ENCODE assay signal across 16 cellular contexts in genomic region chr5:71589903-71590302, GRCh38. TPM values are rescaled to one million over a fixed set of nuclear protein-coding genes. Genes with fewer than 3 reads are reported as not detected.
DNase-seq lines count a peak whose midpoint lies in the region; ATAC-seq and TF ChIP-seq lines count a peak whose summit lies in the region.
"Had no signal": no experiment of that assay in that cellular context is flagged by ENCODE, and none has a peak within 500 bp of the region (broad histone marks: within the 10 kb centered on the region; RNA-seq: fewer than 3 reads in every experiment).

No MANE protein-coding gene starts in this region.

- H3K27ac ChIP-seq in PC-9: no peak overlapping the region
- H3K27ac ChIP-seq: hepatocyte, neutrophil had no signal

- ATAC-seq in activated CD8-positive, alpha-beta T cell treated with anti-CD3 and anti-CD28 coated beads for 36 hours: no peak
- ATAC-seq in activated CD8-positive, alpha-beta T cell treated with anti-CD3 and anti-CD28 coated beads, Interleukin-2, amount 10 ng/mL, durations not matched to agents 7 days and 5 days: no peak
- ATAC-seq in memory B cell (ENCODE audit: low read depth) (no peak), SK-N-SH treated with all-trans-retinoic acid at 6 μM for 48 hours (no peak), GM18858 (IDR thresholded peaks at IDR 0.05; ENCODE audit: unreplicated experiment) (no peak)
- no peak for ATAC-seq in effector memory CD8-positive, alpha-beta T cell (replicated peaks)
- ATAC-seq: sciatic nerve had no signal

- H3K79me2 ChIP-seq in PC-9 (ENCODE audit: low read depth): peaks cover 58% of the 10 kb centered on the region

- peaks cover 22% of the 10 kb centered on the region for H3F3A ChIP-seq in PC-9 (ENCODE audit: insufficient read depth, low read depth)

- H3K27me3 Mint-ChIP-seq in activated CD8-positive, alpha-beta T cell treated with anti-CD3 and anti-CD28 coated beads for 36 hours: no peaks in the 10 kb centered on the region
- H3K27me3 Mint-ChIP-seq in activated CD8-positive, alpha-beta T cell treated with anti-CD3 and anti-CD28 coated beads, Interleukin-2, amount 10 ng/mL, durations not matched to agents 7 days and 5 days (ENCODE audit: low read depth): no peaks in the 10 kb centered on the region
- H3K27me3 Mint-ChIP-seq in memory B cell: no peaks in the 10 kb centered on the region
- H3K27me3 Mint-ChIP-seq in effector memory CD8-positive, alpha-beta T cell: no peaks in the 10 kb centered on the region

- no peak overlapping the region for H3K4me3 ChIP-seq in PC-9
- H3K4me3 ChIP-seq: hepatocyte had no signal

- in situ Hi-C loops in GM13977 (cut with MboI; ENCODE audit: low pct_unique_long_range_greater_than_20kb, low sequenced_read_pairs, unreplicated experiment): no loop called here

- intact Hi-C loops in activated CD8-positive, alpha-beta T cell treated with anti-CD3 and anti-CD28 coated beads for 36 hours (cut with micrococcal nuclease): no loop called here
- intact Hi-C loops in PC-9 (cut with micrococcal nuclease; ENCODE audit: unreplicated experiment): no loop called here

- DNase-seq in activated CD8-positive, alpha-beta T cell treated with anti-CD3 and anti-CD28 coated beads for 36 hours: peak; percentile 17
- no peak for DNase-seq in activated CD8-positive, alpha-beta T cell treated with anti-CD3 and anti-CD28 coated beads, Interleukin-2, amount 10 ng/mL, durations not matched to agents 7 days and 5 days
- DNase-seq in GM13977 (ENCODE audit: low spot score) (peak; percentile 32), PC-9 (no peak), memory B cell (ENCODE audit: low spot score in 2 of 2) (no peak)
- no peak for DNase-seq in effector memory CD8-positive, alpha-beta T cell
- DNase-seq: endodermal cell, MV-4-11, NCI-H2081, NCI-H526 treated with DMSO at 0.1 percent for 48 hours, substantia nigra had no signal

- H3K36me3 ChIP-seq in PC-9 (ENCODE audit: low read depth): no peaks in the 10 kb centered on the region; the same call in 1 of the 2 replicates
- H3K36me3 ChIP-seq: neutrophil had no signal

- H3K27ac Mint-ChIP-seq in activated CD8-positive, alpha-beta T cell treated with anti-CD3 and anti-CD28 coated beads for 36 hours: peak overlapping the region; percentile 43
- H3K27ac Mint-ChIP-seq in activated CD8-positive, alpha-beta T cell treated with anti-CD3 and anti-CD28 coated beads, Interleukin-2, amount 10 ng/mL, durations not matched to agents 7 days and 5 days: no peak overlapping the region
- peak overlapping the region; percentile 25 for H3K27ac Mint-ChIP-seq in memory B cell
- H3K27ac Mint-ChIP-seq in effector memory CD8-positive, alpha-beta T cell: peak overlapping the region in 1 of 2 donors; percentile 97
- H3K27ac Mint-ChIP-seq: endodermal cell had no signal

- peaks cover 23% of the 10 kb centered on the region for H3K4me1 ChIP-seq in PC-9 (replicated peaks; ENCODE audit: insufficient read depth)

- H2AFZ ChIP-seq in PC-9: no peak overlapping the region
- H2AFZ ChIP-seq: hepatocyte had no signal

- H3K9me2 ChIP-seq in PC-9 (ENCODE audit: insufficient read depth): no peaks in the 10 kb centered on the region

- POLR2A ChIA-PET in activated CD8-positive, alpha-beta T cell treated with anti-CD3 and anti-CD28 coated beads for 36 hours (lab: Charles Lee): interaction anchor here (5.7 kb wide), 1 partner anchor 11 kb away, joined by 40 read pairs; no protein-coding TSS in a partner anchor
- POLR2A ChIA-PET in activated CD8-positive, alpha-beta T cell treated with anti-CD3 and anti-CD28 coated beads, Interleukin-2, amount 10 ng/mL, durations not matched to agents 7 days and 5 days (lab: Charles Lee): interaction anchor here (1.4 to 4.3 kb wide), 2 partner anchors 11 to 12 kb away, joined by 6 to 47 read pairs; no protein-coding TSS in a partner anchor
- POLR2A ChIA-PET in PC-9 (lab: Charles Lee; ENCODE audit: unreplicated experiment): no interaction called here

- peaks cover 30% of the 10 kb centered on the region for H3K36me3 Mint-ChIP-seq in activated CD8-positive, alpha-beta T cell treated with anti-CD3 and anti-CD28 coated beads for 36 hours (ENCODE audit: low read depth)
- peaks cover 29% of the 10 kb centered on the region for H3K36me3 Mint-ChIP-seq in activated CD8-positive, alpha-beta T cell treated with anti-CD3 and anti-CD28 coated beads, Interleukin-2, amount 10 ng/mL, durations not matched to agents 7 days and 5 days (ENCODE audit: low read depth)
- H3K36me3 Mint-ChIP-seq in memory B cell: peaks cover 8% of the 10 kb centered on the region
- H3K36me3 Mint-ChIP-seq in effector memory CD8-positive, alpha-beta T cell (ENCODE audit: insufficient read depth): peaks cover 23% of the 10 kb centered on the region

- no peaks in the 10 kb centered on the region for H3K27me3 ChIP-seq in PC-9 (ENCODE audit: insufficient read depth, low read depth)
- H3K27me3 ChIP-seq: hepatocyte, neutrophil had no signal

- peak overlapping the region; percentile 80 for H3K4me3 Mint-ChIP-seq in activated CD8-positive, alpha-beta T cell treated with anti-CD3 and anti-CD28 coated beads for 36 hours
- no peak overlapping the region for H3K4me3 Mint-ChIP-seq in activated CD8-positive, alpha-beta T cell treated with anti-CD3 and anti-CD28 coated beads, Interleukin-2, amount 10 ng/mL, durations not matched to agents 7 days and 5 days
- no peak overlapping the region for H3K4me3 Mint-ChIP-seq in memory B cell
- no peak overlapping the region for H3K4me3 Mint-ChIP-seq in effector memory CD8-positive, alpha-beta T cell
- H3K4me3 Mint-ChIP-seq: endodermal cell had no signal

- no TSS peak for BruUV-seq in PC-9 (replicated peaks; lab: Mats Ljungman, UMichigan)

- TF ChIP-seq CTCF in activated CD8-positive, alpha-beta T cell treated with anti-CD3 and anti-CD28 coated beads for 36 hours (IDR thresholded peaks at IDR 0.05): no peak
- TF ChIP-seq CTCF in GM13977 (IDR thresholded peaks at IDR 0.05; ENCODE audit: extremely low read depth, insufficient read depth, missing control alignments): no peak
- no peak for TF ChIP-seq CTCF in PC-9 (conservative IDR thresholded peaks at IDR 0.05)

- no peaks in the 10 kb centered on the region; the same call in 1 of the 2 replicates for H3K9me3 ChIP-seq in PC-9 (ENCODE audit: insufficient read depth, low read depth)
- H3K9me3 ChIP-seq: neutrophil had no signal

- H3K4me1 Mint-ChIP-seq in activated CD8-positive, alpha-beta T cell treated with anti-CD3 and anti-CD28 coated beads for 36 hours (ENCODE audit: low read depth): peaks cover 37% of the 10 kb centered on the region
- H3K4me1 Mint-ChIP-seq in activated CD8-positive, alpha-beta T cell treated with anti-CD3 and anti-CD28 coated beads, Interleukin-2, amount 10 ng/mL, durations not matched to agents 7 days and 5 days (ENCODE audit: low read depth): peaks cover 37% of the 10 kb centered on the region
- H3K4me1 Mint-ChIP-seq in memory B cell: peaks cover 28% of the 10 kb centered on the region
- H3K4me1 Mint-ChIP-seq in effector memory CD8-positive, alpha-beta T cell (ENCODE audit: low read depth in 2 of 2): peaks cover 30 to 49% of the 10 kb centered on the region in 2 donors

- no peaks in the 10 kb centered on the region for H3K9me3 Mint-ChIP-seq in activated CD8-positive, alpha-beta T cell treated with anti-CD3 and anti-CD28 coated beads for 36 hours
- H3K9me3 Mint-ChIP-seq in activated CD8-positive, alpha-beta T cell treated with anti-CD3 and anti-CD28 coated beads, Interleukin-2, amount 10 ng/mL, durations not matched to agents 7 days and 5 days (ENCODE audit: insufficient read depth): no peaks in the 10 kb centered on the region
- no peaks in the 10 kb centered on the region for H3K9me3 Mint-ChIP-seq in memory B cell
- H3K9me3 Mint-ChIP-seq in effector memory CD8-positive, alpha-beta T cell: no peaks in the 10 kb centered on the region

- peak overlapping the region; percentile 78; the same call in 1 of the 2 replicates for H3K4me2 ChIP-seq in PC-9
- H3K4me2 ChIP-seq: hepatocyte had no signal

- CTCF ChIA-PET in activated CD8-positive, alpha-beta T cell treated with anti-CD3 and anti-CD28 coated beads for 36 hours (lab: Charles Lee): interaction anchor here (4.3 kb wide), 1 partner anchor 11 kb away, joined by 38 read pairs; no protein-coding TSS in a partner anchor
- CTCF ChIA-PET in activated CD8-positive, alpha-beta T cell treated with anti-CD3 and anti-CD28 coated beads, Interleukin-2, amount 10 ng/mL, durations not matched to agents 7 days and 5 days (lab: Charles Lee): interaction anchor here (7.8 kb wide), 1 partner anchor 11 kb away, joined by 100 read pairs; no protein-coding TSS in a partner anchor
- CTCF ChIA-PET in PC-9 (lab: Charles Lee): no interaction called here

- H4K20me1 ChIP-seq in PC-9 (ENCODE audit: insufficient read depth): no peaks in the 10 kb centered on the region

TF ChIP-seq in SK-N-SH treated with all-trans-retinoic acid at 6 μM for 48 hours, 23 proteins besides CTCF, POLR2A, EP300 and RAD21:
- no peak for TF ChIP-seq TOX (CRISPR knock-in tag; IDR thresholded peaks at IDR 0.05; ENCODE audit: borderline replicate concordance)
- no peak for TF ChIP-seq RARB (CRISPR knock-in tag; IDR thresholded peaks at IDR 0.05)

RNA-seq across cellular contexts. Expression of gene MCCC2, which starts 2.8 kb away (rescaled TPM):
- total RNA-seq in activated CD8-positive, alpha-beta T cell treated with anti-CD3 and anti-CD28 coated beads for 36 hours: 10 to 100 TPM; 60.0 to 60.4 TPM
- total RNA-seq in activated CD8-positive, alpha-beta T cell treated with anti-CD3 and anti-CD28 coated beads, Interleukin-2, amount 10 ng/mL, durations not matched to agents 7 days and 5 days: 10 to 100 TPM; 41.2 to 41.9 TPM
- 77.3 and 87.0 TPM in 2 replicates for total RNA-seq in PC-9 (2021)

Comparison
In these comparisons a context has a peak if more than half of its experiments do, and no peak if none do; other contexts are left out.
1. DNase-seq: peak in activated CD8-positive, alpha-beta T cell treated with anti-CD3 and anti-CD28 coated beads for 36 hours (single experiment) and GM13977 (single experiment); none in activated CD8-positive, alpha-beta T cell treated with anti-CD3 and anti-CD28 coated beads, Interleukin-2, amount 10 ng/mL, durations not matched to agents 7 days and 5 days (single experiment), PC-9 (0 of 2), memory B cell (0 of 2) and effector memory CD8-positive, alpha-beta T cell (0 of 3).